In genomic region chr3:52769786-52770445, GRCh38 we compare ENCODE assay signal across 7 cellular contexts. TPM values are rescaled to one million over a fixed set of nuclear protein-coding genes. Genes with fewer than 3 reads are reported as not detected.
DNase-seq lines count a peak whose midpoint lies in the region; ATAC-seq and TF ChIP-seq lines count a peak whose summit lies in the region.

No MANE protein-coding gene starts in this region.

- H3K79me2 ChIP-seq in GM23338 (replicated peaks; ENCODE audit: insufficient read depth): peaks cover 29% of the 10 kb centered on the region
- H3K79me2 ChIP-seq in parathyroid adenoma: peaks cover 3% of the 10 kb centered on the region

- no peak overlapping the region for H3K9ac ChIP-seq in parathyroid adenoma

- H3K4me2 ChIP-seq in GM23338 (peak overlapping the region; percentile 96), parathyroid adenoma (ENCODE audit: low read length) (peak overlapping the region; percentile 76)

- peak overlapping the region; percentile 86 for H3K4me3 Mint-ChIP-seq in GM23338

- peaks cover 8% of the 10 kb centered on the region for H3K4me1 ChIP-seq in GM23338 (ENCODE audit: insufficient read depth)
- peaks cover 4% of the 10 kb centered on the region for H3K4me1 ChIP-seq in parathyroid adenoma

- TF ChIP-seq CTCF in GM23338 (conservative IDR thresholded peaks at IDR 0.05; ENCODE audit: low read depth in 2 of 2) (no peak), parathyroid adenoma (IDR thresholded peaks at IDR 0.05) (no peak)

- ATAC-seq in GM23338 (peak; percentile 7), HG03280 (IDR thresholded peaks at IDR 0.05; ENCODE audit: unreplicated experiment) (no peak)

- no peak for TF ChIP-seq POLR2A in erythroblast (IDR thresholded peaks at IDR 0.05; ENCODE audit: low read length)

- H4K20me1 ChIP-seq in GM23338 (replicated peaks; ENCODE audit: insufficient read depth): peaks cover 8% of the 10 kb centered on the region; the same call in 1 of the 2 replicates

- H2AFZ ChIP-seq in GM23338 (peak overlapping the region; percentile 100), parathyroid adenoma (peak overlapping the region; percentile 99)

- H3K4me3 ChIP-seq in GM23338 (peak overlapping the region; percentile 84), parathyroid adenoma (ENCODE audit: low read depth, low read length) (peak overlapping the region; percentile 78)

- no peaks in the 10 kb centered on the region for H3K9me3 Mint-ChIP-seq in GM23338

- peaks cover 23% of the 10 kb centered on the region for H3K36me3 Mint-ChIP-seq in GM23338 (ENCODE audit: low read depth)

- 0 out of 2 replicates have a peak, but pooled peaks cover 3% of the 10 kb centered on the region for H3F3A ChIP-seq in GM23338 (replicated peaks; ENCODE audit: low read depth)

- H3K9me2 ChIP-seq in GM23338 (ENCODE audit: insufficient read depth): no peaks in the 10 kb centered on the region

- peaks cover 20% of the 10 kb centered on the region for H3K36me3 ChIP-seq in GM23338 (ENCODE audit: insufficient read depth)
- H3K36me3 ChIP-seq in parathyroid adenoma (ENCODE audit: control insufficient read depth, insufficient read depth, low read length): no peaks in the 10 kb centered on the region

- peaks cover 7% of the 10 kb centered on the region; the same call in 2 of the 3 replicates for H3K4me1 Mint-ChIP-seq in GM23338

- H3K27me3 ChIP-seq in GM23338 (ENCODE audit: insufficient read depth) (no peaks in the 10 kb centered on the region), parathyroid adenoma (ENCODE audit: control insufficient read depth, insufficient read depth, low read length) (no peaks in the 10 kb centered on the region)

- H3K9me3 ChIP-seq in parathyroid adenoma (ENCODE audit: control insufficient read depth, low read length): no peaks in the 10 kb centered on the region

- peaks cover 8% of the 10 kb centered on the region for H3K27me3 Mint-ChIP-seq in GM23338 (ENCODE audit: insufficient read depth, low read depth, poor library complexity)

- peak overlapping the region; percentile 90 for H3K27ac Mint-ChIP-seq in GM23338

- H3K27ac ChIP-seq in GM23338 (ENCODE audit: low read depth) (peak overlapping the region; percentile 86), parathyroid adenoma (no peak overlapping the region)

- peak; percentile 33 for DNase-seq in GM23338 (ENCODE audit: low spot score)
- peak; percentile 13 for DNase-seq in RPMI7951 (ENCODE audit: low read depth)
- DNase-seq in erythroblast (lab: John Stamatoyannopoulos, UW): peak; percentile 34 to 47
- no peak for DNase-seq in SHP77 treated with DMSO at 0.1 percent for 48 hours (lab: John Stamatoyannopoulos, UW)
- DNase-seq in activated CD8-positive, alpha-beta memory T cell treated with anti-CD3 and anti-CD28 coated beads, Interleukin-2, amount 50 U/mL, for 4 hours: no peak

TF ChIP-seq in GM23338, 12 proteins besides CTCF, POLR2A, EP300 and RAD21:
- no peak for TF ChIP-seq STAT1 (IDR thresholded peaks at IDR 0.05; ENCODE audit: unreplicated experiment)
- TF ChIP-seq CREB1 (CRISPR knock-in tag; IDR thresholded peaks at IDR 0.05; ENCODE audit: low read depth): no peak
- no peak for TF ChIP-seq REST (IDR thresholded peaks at IDR 0.05; ENCODE audit: unreplicated experiment)

RNA-seq across cellular contexts. Expression of gene NEK4, which starts 0.8 kb away (rescaled TPM):
- 26.1 and 42.7 TPM in 2 replicates for total RNA-seq in GM23338 (2014; rRNA removed; shearing (Covaris generic))
- 8.6 and 9.0 TPM in 2 replicates for polyA plus RNA-seq in GM23338 (2016; fragmentation: Nextera tagmentation; extraction: Ambion mirVana)
- 17.7 and 21.3 TPM in 2 replicates for total RNA-seq in RPMI7951 (2014; rRNA removed; shearing (Covaris generic))

RNA-seq across cellular contexts. Expression of gene ITIH1, which starts 7.5 kb away (rescaled TPM):
- not detected in 2 replicates for total RNA-seq in GM23338 (2014; rRNA removed; shearing (Covaris generic))
- polyA plus RNA-seq in GM23338 (2016; fragmentation: Nextera tagmentation; extraction: Ambion mirVana): not detected in 2 replicates
- total RNA-seq in RPMI7951 (2014; rRNA removed; shearing (Covaris generic)): not detected in 2 replicates

RNA-seq across cellular contexts. Expression of gene ITIH3, which starts 24.7 kb away (rescaled TPM):
- total RNA-seq in GM23338 (2014; rRNA removed; shearing (Covaris generic)): 0.31 TPM in 1 of 2 replicates, not detected in the other
- polyA plus RNA-seq in GM23338 (2016; fragmentation: Nextera tagmentation; extraction: Ambion mirVana): not detected in 2 replicates
- total RNA-seq in RPMI7951 (2014; rRNA removed; shearing (Covaris generic)): not detected in 2 replicates

Comparison
In these comparisons a context has a peak if more than half of its experiments do, and no peak if none do; other contexts are left out.
1. DNase-seq: peak in GM23338 (single experiment), RPMI7951 (single experiment) and erythroblast (2 of 2); none in SHP77 treated with DMSO at 0.1 percent for 48 hours (single experiment) and activated CD8-positive, alpha-beta memory T cell treated with anti-CD3 and anti-CD28 coated beads, Interleukin-2, amount 50 U/mL, for 4 hours (single experiment).